ENCODE assay signal across 8 cellular contexts in genomic region chr14:62126885-62127478, GRCh38.
A peak's percentile ranks its signal among the peaks of the same experiment; 100 is the strongest.
DNase-seq lines count a peak whose midpoint lies in the region; ATAC-seq and TF ChIP-seq lines count a peak whose summit lies in the region.

No MANE protein-coding gene starts in this region.

- H3K27ac ChIP-seq in brain microvascular endothelial cell, result no peak overlapping the region

- no peak overlapping the region for H3K27ac Mint-ChIP-seq in type B pancreatic cell

- H3K36me3 ChIP-seq in brain microvascular endothelial cell (replicated peaks), result no peaks in the 10 kb centered on the region
- no peaks in the 10 kb centered on the region for H3K36me3 ChIP-seq in kidney epithelial cell (ENCODE audit: control insufficient read depth, insufficient read depth, low read length)

- no peak overlapping the region for H3K4me3 Mint-ChIP-seq in type B pancreatic cell

- peak; percentile 76 for ATAC-seq in GM19351 (IDR thresholded peaks at IDR 0.05; ENCODE audit: unreplicated experiment)

- H3K4me3 ChIP-seq in brain microvascular endothelial cell (ENCODE audit: low read depth, low read length) (no peak overlapping the region), kidney epithelial cell (ENCODE audit: low read depth, low read length) (no peak overlapping the region)

- peak; percentile 29 for DNase-seq in DMS153 (lab: John Stamatoyannopoulos, UW)
- peak; percentile 26 for DNase-seq in HS-5 (ENCODE audit: low read depth)
- peak; percentile 42 for DNase-seq in NCI-H774 (lab: John Stamatoyannopoulos, UW)
- DNase-seq in brain microvascular endothelial cell, result peak; percentile 50
- DNase-seq in kidney epithelial cell (ENCODE audit: low read depth), result peak; percentile 14
- no peak for DNase-seq in type B pancreatic cell (ENCODE audit: extremely low spot score, unreplicated experiment)
- DNase-seq in activated effector memory CD4-positive, alpha-beta T cell treated with Interleukin-2 at 50 U/mL for 16 hours, result no peak

- TF ChIP-seq CTCF in brain microvascular endothelial cell (IDR thresholded peaks at IDR 0.05; ENCODE audit: low read depth, low read length, missing control alignments), result peak; percentile 61
- peak; percentile 80 for TF ChIP-seq CTCF in kidney epithelial cell (IDR thresholded peaks at IDR 0.05; ENCODE audit: insufficient read depth, low read length, poor library complexity, severe bottlenecking)
- peak; percentile 86 for TF ChIP-seq CTCF in type B pancreatic cell (conservative IDR thresholded peaks at IDR 0.05)

- H3K36me3 Mint-ChIP-seq in type B pancreatic cell, result no peaks in the 10 kb centered on the region

- peaks cover 4% of the 10 kb centered on the region for H3K27me3 ChIP-seq in brain microvascular endothelial cell (replicated peaks)
- no peaks in the 10 kb centered on the region for H3K27me3 ChIP-seq in kidney epithelial cell (ENCODE audit: control insufficient read depth, insufficient read depth, low read length)

- H3K9me3 Mint-ChIP-seq in type B pancreatic cell, result no peaks in the 10 kb centered on the region

- peaks cover 58% of the 10 kb centered on the region for H3K27me3 Mint-ChIP-seq in type B pancreatic cell

- in situ Hi-C loops in brain microvascular endothelial cell (cut with HindIII; ENCODE audit: low pct_ligation_motif_present, low sequenced_read_pairs), result no loop called here

- no peaks in the 10 kb centered on the region for H3K4me1 Mint-ChIP-seq in type B pancreatic cell (ENCODE audit: unreplicated experiment)

Comparison
In these comparisons a context has a peak if more than half of its experiments do, and no peak if none do; other contexts are left out.
1. DNase-seq: peak in DMS153 (single experiment), HS-5 (single experiment), NCI-H774 (single experiment), brain microvascular endothelial cell (single experiment) and kidney epithelial cell (single experiment); none in type B pancreatic cell (single experiment) and activated effector memory CD4-positive, alpha-beta T cell treated with Interleukin-2 at 50 U/mL for 16 hours (single experiment).
2. Peak in every context shown above with its lines, with median percentiles within 50 percentile points of each other: CTCF ChIP-seq.